ENCODE assay signal across 21 cellular contexts in the genomic region with DNA sequence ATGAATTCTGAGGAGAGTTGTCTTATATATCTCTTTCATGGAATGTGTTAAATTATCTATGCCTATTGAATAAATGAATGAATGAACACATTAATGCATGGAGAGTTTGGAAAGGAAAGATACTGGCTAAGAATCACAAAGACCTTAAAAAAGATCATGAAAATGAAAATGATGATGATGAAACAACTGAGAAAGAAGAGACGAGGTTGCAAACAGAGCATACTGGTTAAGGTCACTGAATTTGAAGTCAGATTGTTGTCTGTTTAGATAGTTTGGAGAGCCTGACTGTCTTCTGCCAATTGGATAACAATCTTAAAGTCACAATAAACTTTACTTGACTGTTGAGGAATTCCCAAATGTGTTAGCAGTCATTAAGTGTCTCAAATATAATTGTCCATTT.
"Had no signal": no experiment of that assay in that cellular context is flagged by ENCODE, and none has a peak within 500 bp of the region (broad histone marks: within the 10 kb centered on the region; RNA-seq: fewer than 3 reads in every experiment).

No MANE protein-coding gene starts in this region.

- H3K4me3 Mint-ChIP-seq: dendritic cell treated with granulocyte-macrophage colony-stimulating factor and Interleukin-4, amounts not matched to agents 40 ng/mL and 50 ng/mL, for 4 days; effector memory CD8-positive, alpha-beta T cell; naive thymus-derived CD8-positive, alpha-beta T cell; neural progenitor cell; type B pancreatic cell had no signal

- H3K9me3 Mint-ChIP-seq: dendritic cell treated with granulocyte-macrophage colony-stimulating factor and Interleukin-4, amounts not matched to agents 40 ng/mL and 50 ng/mL, for 4 days; naive thymus-derived CD8-positive, alpha-beta T cell; neural progenitor cell; type B pancreatic cell had no signal

- H3K4me3 ChIP-seq: esophagus muscularis mucosa, gastroesophageal sphincter, mucosa of descending colon, neural progenitor cell, ovary, suprapubic skin, thyroid gland had no signal

- H3K4me1 Mint-ChIP-seq: naive thymus-derived CD8-positive, alpha-beta T cell; neural progenitor cell had no signal

- H3K27ac Mint-ChIP-seq: dendritic cell treated with granulocyte-macrophage colony-stimulating factor and Interleukin-4, amounts not matched to agents 40 ng/mL and 50 ng/mL, for 4 days; effector memory CD8-positive, alpha-beta T cell; naive thymus-derived CD8-positive, alpha-beta T cell; neural progenitor cell; progenitor cell of endocrine pancreas; type B pancreatic cell had no signal

- H3K36me3 Mint-ChIP-seq: naive thymus-derived CD8-positive, alpha-beta T cell; neural progenitor cell; type B pancreatic cell had no signal

- DNase-seq: effector memory CD8-positive, alpha-beta T cell; foreskin fibroblast; glutamatergic neuron; islet precursor cell; mammary epithelial cell; mucosa of descending colon; naive thymus-derived CD8-positive, alpha-beta T cell; nucleus accumbens; ovary; right cardiac atrium; small intestine; stimulated activated CD4-positive, alpha-beta T cell treated with anti-CD3 and anti-CD28 coated beads, Interleukin-2, amount 100 ng/mL, for 48 hours; stimulated activated naive CD4-positive, alpha-beta T cell treated with Interleukin-2 at 50 U/mL for 16 hours; thyroid gland had no signal

- H3K27me3 Mint-ChIP-seq: dendritic cell treated with granulocyte-macrophage colony-stimulating factor and Interleukin-4, amounts not matched to agents 40 ng/mL and 50 ng/mL, for 4 days; effector memory CD8-positive, alpha-beta T cell; naive thymus-derived CD8-positive, alpha-beta T cell; progenitor cell of endocrine pancreas; type B pancreatic cell had no signal
